ENCODE assay signal across 10 cellular contexts in the genomic region with DNA sequence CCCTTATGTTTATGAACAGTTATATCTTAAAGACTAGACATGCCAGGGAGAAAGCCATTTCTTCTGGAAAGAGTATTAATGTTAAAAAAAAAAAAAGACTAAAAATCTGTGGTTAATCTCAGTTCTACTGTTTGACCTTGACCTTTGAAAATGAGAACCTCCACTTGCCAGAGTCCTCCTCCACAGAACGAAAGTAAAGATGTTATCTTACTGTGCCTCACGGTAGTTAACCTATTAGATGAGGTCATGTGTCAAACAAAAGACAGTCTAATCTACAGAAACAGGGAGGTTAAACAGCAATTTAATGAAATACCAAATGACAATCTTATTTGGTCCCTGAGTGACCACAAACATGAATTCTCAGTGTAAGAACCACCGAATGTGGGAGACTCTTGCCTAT. TPM values are rescaled to one million over a fixed set of nuclear protein-coding genes. Genes with fewer than 3 reads are reported as not detected.
DNase-seq lines count a peak whose midpoint lies in the region; ATAC-seq and TF ChIP-seq lines count a peak whose summit lies in the region.
"Had no signal": no experiment of that assay in that cellular context is flagged by ENCODE, and none has a peak within 500 bp of the region (broad histone marks: within the 10 kb centered on the region; RNA-seq: fewer than 3 reads in every experiment).

No MANE protein-coding gene starts in this region.

- in situ Hi-C loops in GM13976 (cut with MboI; ENCODE audit: low sequenced_read_pairs, unreplicated experiment): no loop called here

- H3K4me3 Mint-ChIP-seq in central memory CD8-positive, alpha-beta T cell: peak overlapping the region; percentile 55
- H3K4me3 Mint-ChIP-seq: nephron progenitor cell had no signal

- no peak for TF ChIP-seq CTCF in GM13976 (IDR thresholded peaks at IDR 0.05; ENCODE audit: borderline replicate concordance, control extremely low read depth, extremely low read depth, insufficient read depth, missing control alignments)

- DNase-seq in GM13976 (ENCODE audit: low spot score): peak; percentile 51
- no peak for DNase-seq in central memory CD8-positive, alpha-beta T cell (ENCODE audit: low spot score in 2 of 2)
- DNase-seq in H4 (ENCODE audit: low spot score): no peak
- DNase-seq in SW480 (ENCODE audit: low spot score): no peak
- no peak for DNase-seq in SHP77 (lab: John Stamatoyannopoulos, UW)
- no peak for DNase-seq in NCI-H774 (lab: John Stamatoyannopoulos, UW)
- DNase-seq: nephron progenitor cell; stimulated activated naive CD4-positive, alpha-beta T cell treated with Interleukin-2 at 50 U/mL for 16 hours had no signal

- no peaks in the 10 kb centered on the region for H3K9me3 Mint-ChIP-seq in central memory CD8-positive, alpha-beta T cell
- H3K9me3 Mint-ChIP-seq: nephron progenitor cell had no signal

- peak overlapping the region; percentile 89 for H3K27ac Mint-ChIP-seq in central memory CD8-positive, alpha-beta T cell (ENCODE audit: low read depth)

- peak; percentile 70 for ATAC-seq in GM21381 (IDR thresholded peaks at IDR 0.05; ENCODE audit: unreplicated experiment)
- ATAC-seq in HG03457 (IDR thresholded peaks at IDR 0.05; ENCODE audit: unreplicated experiment): peak; percentile 65
- ATAC-seq in central memory CD8-positive, alpha-beta T cell (replicated peaks; ENCODE audit: extremely low read depth, poor library complexity, severe bottlenecking): peak; percentile 40

- peaks cover 52% of the 10 kb centered on the region for H3K4me1 Mint-ChIP-seq in central memory CD8-positive, alpha-beta T cell

- H3K27me3 Mint-ChIP-seq in central memory CD8-positive, alpha-beta T cell: no peaks in the 10 kb centered on the region

- H3K36me3 Mint-ChIP-seq in central memory CD8-positive, alpha-beta T cell (ENCODE audit: insufficient read depth): peaks cover 2% of the 10 kb centered on the region

RNA-seq across cellular contexts. Expression of gene SLC14A2, which starts 51.2 kb away (rescaled TPM):
- 0.02 TPM in 1 of 2 replicates, not detected in the other for total RNA-seq in H4 (2014; rRNA removed; shearing (Covaris generic))

RNA-seq across cellular contexts. Expression of gene SLC14A1, which starts 57.5 kb away (rescaled TPM):
- total RNA-seq in H4 (2014; rRNA removed; shearing (Covaris generic)): 257 and 276 TPM in 2 replicates
